In genomic region chr3:14897266-14897665, GRCh38 we compare ENCODE assay signal across 29 cellular contexts.
"Had no signal": no experiment of that assay in that cellular context is flagged by ENCODE, and none has a peak within 500 bp of the region (broad histone marks: within the 10 kb centered on the region; RNA-seq: fewer than 3 reads in every experiment).

No MANE protein-coding gene starts in this region.

- H3K36me3 ChIP-seq: thoracic aorta, thyroid gland, transverse colon, uterus, vagina had no signal

- H3K4me1 ChIP-seq: testis, thyroid gland, tibial artery, transverse colon, upper lobe of right lung, uterus had no signal

- H3K4me3 Mint-ChIP-seq: stimulated activated effector memory CD8-positive, alpha-beta T cell treated with anti-CD3 and anti-CD28 coated beads, Interleukin-12 subunit alpha, Interleukin-12 subunit beta, amount 100 ng/mL, for 72 hours; stimulated activated memory B cell treated with anti-CD40 and anti-IgM and Interleukin-4, amounts not matched to agents 10 μg/mL and 1 μg/mL and 100 μg/mL, for 72 hours; stimulated activated naive B cell treated with anti-CD40 and anti-IgM and Interleukin-4, amounts not matched to agents 10 μg/mL and 1 μg/mL and 100 μg/mL, for 72 hours; stimulated activated naive CD8-positive, alpha-beta T cell treated with anti-CD3 and anti-CD28 coated beads, Interleukin-15, amount 100 ng/mL, for 72 hours; stimulated activated naive CD8-positive, alpha-beta T cell treated with anti-CD3 and anti-CD28 coated beads, Interleukin-15, Interleukin-2, amounts not matched to agents 100 ng/mL and 50 ng/mL, for 24 hours; type B pancreatic cell had no signal

- H3K9me3 ChIP-seq: stomach, suprapubic skin, testis, thoracic aorta, thyroid gland, tibial artery, tibial nerve, transverse colon, upper lobe of left lung, upper lobe of right lung, uterus, vagina had no signal

- H3K4me1 Mint-ChIP-seq: stimulated activated effector memory CD8-positive, alpha-beta T cell treated with anti-CD3 and anti-CD28 coated beads, Interleukin-12 subunit alpha, Interleukin-12 subunit beta, amount 100 ng/mL, for 72 hours; stimulated activated memory B cell treated with anti-CD40 and anti-IgM and Interleukin-4, amounts not matched to agents 10 μg/mL and 1 μg/mL and 100 μg/mL, for 72 hours; stimulated activated naive B cell treated with anti-CD40 and anti-IgM and Interleukin-4, amounts not matched to agents 10 μg/mL and 1 μg/mL and 100 μg/mL, for 72 hours; stimulated activated naive CD8-positive, alpha-beta T cell treated with anti-CD3 and anti-CD28 coated beads, Interleukin-15, amount 100 ng/mL, for 72 hours had no signal

- H3K4me3 ChIP-seq: stomach, suprapubic skin, testis, thoracic aorta, thyroid gland, tibial artery, tibial nerve, transverse colon, upper lobe of left lung, upper lobe of right lung, uterus, vagina had no signal

- H3K27me3 ChIP-seq: stomach, suprapubic skin, testis, thyroid gland, tibial artery, tibial nerve, transverse colon, upper lobe of left lung, upper lobe of right lung, uterus, vagina had no signal

- FAIRE-seq: urothelium cell line had no signal

- H3K9me3 Mint-ChIP-seq: stimulated activated effector memory CD8-positive, alpha-beta T cell treated with anti-CD3 and anti-CD28 coated beads, Interleukin-12 subunit alpha, Interleukin-12 subunit beta, amount 100 ng/mL, for 72 hours; stimulated activated naive B cell treated with anti-CD40 and anti-IgM and Interleukin-4, amounts not matched to agents 10 μg/mL and 1 μg/mL and 100 μg/mL, for 72 hours; stimulated activated naive CD8-positive, alpha-beta T cell treated with anti-CD3 and anti-CD28 coated beads, Interleukin-15, amount 100 ng/mL, for 72 hours; stimulated activated naive CD8-positive, alpha-beta T cell treated with anti-CD3 and anti-CD28 coated beads, Interleukin-15, Interleukin-2, amounts not matched to agents 100 ng/mL and 50 ng/mL, for 24 hours; type B pancreatic cell had no signal

- DNase-seq: stimulated activated CD4-positive, alpha-beta T cell treated with anti-CD3 and anti-CD28 coated beads, Interleukin-2, amount 100 ng/mL, for 48 hours; stimulated activated CD4-positive, alpha-beta T cell treated with anti-CD3 and anti-CD28 coated beads, Interleukin-4, amount 100 ng/mL, for 1 hour; stimulated activated CD4-positive, alpha-beta T cell treated with anti-CD3 and anti-CD28 coated beads, Interleukin-4, amount 100 ng/mL, for 24 hours; stimulated activated CD4-positive, alpha-beta T cell treated with anti-CD3 and anti-CD28 coated beads, Interleukin-4, amount 100 ng/mL, for 4 hours; stimulated activated CD8-positive, alpha-beta memory T cell treated with anti-CD3 and anti-CD28 coated beads, Interleukin-4, amount 100 ng/mL, for 48 hours; stimulated activated naive B cell treated with anti-CD40 and anti-IgM and Interleukin-4, amounts not matched to agents 10 μg/mL and 1 μg/mL and 100 μg/mL, for 72 hours; stimulated activated naive CD4-positive, alpha-beta T cell; stimulated activated naive CD4-positive, alpha-beta T cell treated with Interleukin-2 at 50 U/mL for 16 hours; stimulated activated naive CD8-positive, alpha-beta T cell treated with anti-CD3 and anti-CD28 coated beads, Interleukin-15, amount 100 ng/mL, for 72 hours; stimulated activated naive CD8-positive, alpha-beta T cell treated with anti-CD3 and anti-CD28 coated beads, Interleukin-15, Interleukin-2, amounts not matched to agents 100 U/mL and 50 U/mL, for 24 hours; stomach; substantia nigra; testis; thyroid gland; tibial artery; transverse colon; trophoblast cell; upper lobe of left lung; upper lobe of right lung; uterus had no signal

- H3K36me3 Mint-ChIP-seq: stimulated activated effector memory CD8-positive, alpha-beta T cell treated with anti-CD3 and anti-CD28 coated beads, Interleukin-12 subunit alpha, Interleukin-12 subunit beta, amount 100 ng/mL, for 72 hours; stimulated activated memory B cell treated with anti-CD40 and anti-IgM and Interleukin-4, amounts not matched to agents 10 μg/mL and 1 μg/mL and 100 μg/mL, for 72 hours; type B pancreatic cell had no signal

- ATAC-seq: stimulated activated effector memory CD8-positive, alpha-beta T cell treated with anti-CD3 and anti-CD28 coated beads, Interleukin-12 subunit alpha, Interleukin-12 subunit beta, amount 100 ng/mL, for 72 hours; stimulated activated memory B cell treated with anti-CD40 and anti-IgM and Interleukin-4, amounts not matched to agents 10 μg/mL and 1 μg/mL and 100 μg/mL, for 72 hours; stimulated activated naive B cell treated with anti-CD40 and anti-IgM and Interleukin-4, amounts not matched to agents 10 μg/mL and 1 μg/mL and 100 μg/mL, for 72 hours; stimulated activated naive CD8-positive, alpha-beta T cell treated with anti-CD3 and anti-CD28 coated beads, Interleukin-15, amount 100 ng/mL, for 72 hours; stimulated activated naive CD8-positive, alpha-beta T cell treated with anti-CD3 and anti-CD28 coated beads, Interleukin-15, Interleukin-2, amounts not matched to agents 100 U/mL and 50 U/mL, for 24 hours; upper lobe of right lung had no signal

- H3K27ac ChIP-seq: stomach, suprapubic skin, testis, thoracic aorta, thyroid gland, tibial artery, tibial nerve, transverse colon, upper lobe of right lung, uterus, vagina had no signal

- H3K27ac Mint-ChIP-seq: stimulated activated effector memory CD8-positive, alpha-beta T cell treated with anti-CD3 and anti-CD28 coated beads, Interleukin-12 subunit alpha, Interleukin-12 subunit beta, amount 100 ng/mL, for 72 hours; stimulated activated memory B cell treated with anti-CD40 and anti-IgM and Interleukin-4, amounts not matched to agents 10 μg/mL and 1 μg/mL and 100 μg/mL, for 72 hours; stimulated activated naive B cell treated with anti-CD40 and anti-IgM and Interleukin-4, amounts not matched to agents 10 μg/mL and 1 μg/mL and 100 μg/mL, for 72 hours; stimulated activated naive CD8-positive, alpha-beta T cell treated with anti-CD3 and anti-CD28 coated beads, Interleukin-15, amount 100 ng/mL, for 72 hours; stimulated activated naive CD8-positive, alpha-beta T cell treated with anti-CD3 and anti-CD28 coated beads, Interleukin-15, Interleukin-2, amounts not matched to agents 100 ng/mL and 50 ng/mL, for 24 hours; type B pancreatic cell had no signal
